ENCODE assay signal across 18 cellular contexts in the genomic region with DNA sequence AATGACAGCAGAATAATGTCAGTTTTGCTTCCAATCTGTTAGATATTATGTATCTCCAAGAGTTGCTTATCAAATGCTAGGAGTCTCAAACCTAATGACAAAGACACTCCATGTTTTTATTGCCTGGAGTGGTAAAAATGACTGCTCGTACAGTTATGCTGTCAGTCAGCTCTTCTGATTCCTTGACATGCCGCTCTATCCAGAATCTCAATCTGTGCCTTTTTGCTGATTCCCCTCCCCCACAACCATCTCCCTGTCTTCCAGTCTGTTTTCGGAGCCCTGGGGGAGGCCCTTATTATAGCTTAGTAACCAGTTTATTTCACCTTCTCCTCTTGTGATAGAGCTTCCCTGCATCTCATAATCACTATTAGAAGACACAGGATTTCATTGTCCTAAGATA. TPM values are rescaled to one million over a fixed set of nuclear protein-coding genes. Genes with fewer than 3 reads are reported as not detected.
DNase-seq lines count a peak whose midpoint lies in the region; ATAC-seq and TF ChIP-seq lines count a peak whose summit lies in the region.
"Had no signal": no experiment of that assay in that cellular context is flagged by ENCODE, and none has a peak within 500 bp of the region (broad histone marks: within the 10 kb centered on the region; RNA-seq: fewer than 3 reads in every experiment).

No MANE protein-coding gene starts in this region.

- peaks cover 28 to 54% (median 52%) of the 10 kb centered on the region in 3 donors for H3K4me1 ChIP-seq in skeletal muscle tissue (ENCODE audit: control insufficient read depth in 3 of 3, insufficient read depth in 3 of 3, low read length in 3 of 3)

- peak overlapping the region; percentile 26 to 96 (median 52) for H3K9ac ChIP-seq in skeletal muscle tissue (ENCODE audit: low read depth in 1 of 3, low read length in 3 of 3)

- no peaks in the 10 kb centered on the region for H3K9me3 Mint-ChIP-seq in activated naive CD8-positive, alpha-beta T cell (ENCODE audit: low read depth)
- H3K9me3 Mint-ChIP-seq in activated naive CD8-positive, alpha-beta T cell treated with anti-CD3 and anti-CD28 coated beads, Interleukin-2, amount 50 U/mL, for 24 hours = peaks cover 1% of the 10 kb centered on the region
- H3K9me3 Mint-ChIP-seq in IgD-negative memory B cell = no peaks in the 10 kb centered on the region
- no peaks in the 10 kb centered on the region for H3K9me3 Mint-ChIP-seq in chondrocyte (ENCODE audit: low read depth)
- H3K9me3 Mint-ChIP-seq: activated naive CD8-positive, alpha-beta T cell treated with anti-CD3 and anti-CD28 coated beads, Interleukin-2, amount 10 ng/mL, durations not matched to agents 7 days and 5 days had no signal

- no peak for TF ChIP-seq CTCF in chondrocyte (IDR thresholded peaks at IDR 0.05)

- H3K27me3 Mint-ChIP-seq in activated naive CD8-positive, alpha-beta T cell = peaks cover 9% of the 10 kb centered on the region
- peaks cover 11% of the 10 kb centered on the region for H3K27me3 Mint-ChIP-seq in activated naive CD8-positive, alpha-beta T cell treated with anti-CD3 and anti-CD28 coated beads, Interleukin-2, amount 50 U/mL, for 24 hours
- H3K27me3 Mint-ChIP-seq in IgD-negative memory B cell = peaks cover 6% of the 10 kb centered on the region
- no peaks in the 10 kb centered on the region for H3K27me3 Mint-ChIP-seq in chondrocyte (ENCODE audit: low read depth)

- H3K4me3 ChIP-seq in skeletal muscle tissue (ENCODE audit: low read length in 3 of 3) = peak overlapping the region in 2 of 3 donors; percentile 26 to 88
- H3K4me3 ChIP-seq: colonic mucosa, esophagus squamous epithelium, upper lobe of left lung had no signal

- no peak overlapping the region for H3K27ac Mint-ChIP-seq in activated naive CD8-positive, alpha-beta T cell
- H3K27ac Mint-ChIP-seq in activated naive CD8-positive, alpha-beta T cell treated with anti-CD3 and anti-CD28 coated beads, Interleukin-2, amount 50 U/mL, for 24 hours = no peak overlapping the region
- H3K27ac Mint-ChIP-seq in IgD-negative memory B cell (peak overlapping the region in 2 of 3 donors; percentile 41 to 82), chondrocyte (ENCODE audit: unreplicated experiment) (peak overlapping the region; percentile 49)
- H3K27ac Mint-ChIP-seq: activated naive CD8-positive, alpha-beta T cell treated with anti-CD3 and anti-CD28 coated beads, Interleukin-2, amount 10 ng/mL, durations not matched to agents 7 days and 5 days had no signal

- H3K36me3 ChIP-seq in skeletal muscle tissue (ENCODE audit: control insufficient read depth in 3 of 3, insufficient read depth in 3 of 3, low read length in 3 of 3) = no peaks in the 10 kb centered on the region
- H3K36me3 ChIP-seq: colonic mucosa, esophagus squamous epithelium, upper lobe of left lung had no signal

- no peaks in the 10 kb centered on the region for H3K9me3 ChIP-seq in skeletal muscle tissue (ENCODE audit: control insufficient read depth in 3 of 3, low read length in 3 of 3)
- H3K9me3 ChIP-seq: colonic mucosa, esophagus squamous epithelium, upper lobe of left lung had no signal

- peak overlapping the region; percentile 97 for H3K4me3 Mint-ChIP-seq in activated naive CD8-positive, alpha-beta T cell
- H3K4me3 Mint-ChIP-seq in activated naive CD8-positive, alpha-beta T cell treated with anti-CD3 and anti-CD28 coated beads, Interleukin-2, amount 50 U/mL, for 24 hours = no peak overlapping the region
- H3K4me3 Mint-ChIP-seq in IgD-negative memory B cell = peak overlapping the region in 2 of 4 donors; percentile 73 to 93
- H3K4me3 Mint-ChIP-seq in chondrocyte (ENCODE audit: unreplicated experiment) = peak overlapping the region; percentile 20
- H3K4me3 Mint-ChIP-seq: activated naive CD8-positive, alpha-beta T cell treated with anti-CD3 and anti-CD28 coated beads, Interleukin-2, amount 10 ng/mL, durations not matched to agents 7 days and 5 days had no signal

- peaks cover 63% of the 10 kb centered on the region for H3K4me1 Mint-ChIP-seq in activated naive CD8-positive, alpha-beta T cell (ENCODE audit: low read depth)
- peaks cover 60% of the 10 kb centered on the region for H3K4me1 Mint-ChIP-seq in activated naive CD8-positive, alpha-beta T cell treated with anti-CD3 and anti-CD28 coated beads, Interleukin-2, amount 50 U/mL, for 24 hours
- peaks cover 33 to 53% (median 46%) of the 10 kb centered on the region in 3 donors for H3K4me1 Mint-ChIP-seq in IgD-negative memory B cell
- H3K4me1 Mint-ChIP-seq in chondrocyte (ENCODE audit: low read depth) = peaks cover 72% of the 10 kb centered on the region

- H3K27ac ChIP-seq in skeletal muscle tissue (ENCODE audit: low read depth, low read length) = peak overlapping the region; percentile 96
- H3K27ac ChIP-seq: colonic mucosa, esophagus squamous epithelium, upper lobe of left lung had no signal

- no peak for ATAC-seq in activated naive CD8-positive, alpha-beta T cell treated with anti-CD3 and anti-CD28 coated beads, Interleukin-2, amount 50 U/mL, for 24 hours
- ATAC-seq: left ventricle myocardium superior, Right ventricle myocardium inferior had no signal

- DNase-seq in activated naive CD8-positive, alpha-beta T cell treated with anti-CD3 and anti-CD28 coated beads, Interleukin-2, amount 50 U/mL, for 24 hours = no peak
- no peak for DNase-seq in chondrocyte (ENCODE audit: low spot score)
- no peak for DNase-seq in NCI-H2029 (lab: John Stamatoyannopoulos, UW)
- no peak for DNase-seq in NCI-H1048 (lab: John Stamatoyannopoulos, UW)
- DNase-seq in activated CD8-positive, alpha-beta memory T cell treated with anti-CD3 and anti-CD28 coated beads, Interleukin-2, amount 50 U/mL, for 48 hours = no peak
- DNase-seq: activated CD8-positive, alpha-beta memory T cell treated with anti-CD3 and anti-CD28 coated beads for 24 hours; activated naive CD8-positive, alpha-beta T cell treated with anti-CD3 and anti-CD28 coated beads, Interleukin-2, amount 10 ng/mL, durations not matched to agents 7 days and 5 days; colonic mucosa; esophagus squamous epithelium; KBM-7; left ventricle myocardium superior; NCI-H1694; NCI-H524 treated with DMSO at 0.1 percent for 48 hours; upper lobe of left lung had no signal

- H3K36me3 Mint-ChIP-seq in activated naive CD8-positive, alpha-beta T cell = peaks cover 5% of the 10 kb centered on the region
- H3K36me3 Mint-ChIP-seq in activated naive CD8-positive, alpha-beta T cell treated with anti-CD3 and anti-CD28 coated beads, Interleukin-2, amount 50 U/mL, for 24 hours (ENCODE audit: low read depth) = peaks cover 1% of the 10 kb centered on the region
- peaks cover 4% of the 10 kb centered on the region for H3K36me3 Mint-ChIP-seq in IgD-negative memory B cell
- no peaks in the 10 kb centered on the region for H3K36me3 Mint-ChIP-seq in chondrocyte (ENCODE audit: low read depth)

- H3K27me3 ChIP-seq in skeletal muscle tissue (ENCODE audit: control insufficient read depth in 3 of 3, insufficient read depth in 3 of 3, low read length in 3 of 3) = no peaks in the 10 kb centered on the region
- H3K27me3 ChIP-seq: colonic mucosa, upper lobe of left lung had no signal

RNA-seq across cellular contexts. Expression of gene MKRN2, which starts 2.6 kb away (rescaled TPM):
- 41.0 TPM for polyA plus RNA-seq in IgD-negative memory B cell
- total RNA-seq in chondrocyte = 32.8 to 36.2 TPM (median 34.5 TPM) in 3 replicates
- total RNA-seq in skeletal muscle tissue = 26.6 TPM

RNA-seq across cellular contexts. Expression of gene MKRN2OS, which starts 14.2 kb away (rescaled TPM):
- not detected for polyA plus RNA-seq in IgD-negative memory B cell
- total RNA-seq in chondrocyte = not detected in 3 replicates
- not detected for total RNA-seq in skeletal muscle tissue
- total RNA-seq: activated naive CD8-positive, alpha-beta T cell treated with anti-CD3 and anti-CD28 coated beads, Interleukin-2, amount 10 ng/mL, durations not matched to agents 7 days and 5 days; left ventricle myocardium superior; Right ventricle myocardium inferior had no signal

Comparison
In these comparisons a context has a peak if more than half of its experiments do, and no peak if none do; other contexts are left out.
1. H3K27ac Mint-ChIP-seq: peak in IgD-negative memory B cell (2 of 3) and chondrocyte (single experiment); none in activated naive CD8-positive, alpha-beta T cell (single experiment) and activated naive CD8-positive, alpha-beta T cell treated with anti-CD3 and anti-CD28 coated beads, Interleukin-2, amount 50 U/mL, for 24 hours (single experiment).